Comparison of ENCODE assay signal across 18 cellular contexts in the genomic region with DNA sequence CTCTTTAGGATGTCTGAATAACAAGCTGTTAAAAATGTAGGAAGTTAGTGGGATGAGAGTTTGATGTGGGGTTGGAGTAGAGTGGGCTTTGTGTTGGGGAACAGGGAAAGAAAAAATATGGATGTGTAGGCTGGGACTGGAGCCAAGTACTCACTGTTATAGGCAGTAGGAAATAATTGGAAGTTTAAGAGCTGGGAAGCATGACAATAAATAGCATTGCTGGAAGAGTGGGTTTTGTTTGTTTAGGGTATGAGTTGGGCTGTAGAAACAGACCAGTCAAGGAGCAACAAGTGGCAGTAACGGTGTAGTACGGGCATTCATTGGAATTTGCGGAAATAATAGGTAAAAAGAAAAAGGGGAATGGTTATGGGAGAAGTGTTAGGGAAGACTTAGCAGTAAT.
DNase-seq lines count a peak whose midpoint lies in the region; FAIRE-seq and TF ChIP-seq lines count a peak whose summit lies in the region.
"Had no signal": no experiment of that assay in that cellular context is flagged by ENCODE, and none has a peak within 500 bp of the region (broad histone marks: within the 10 kb centered on the region; RNA-seq: fewer than 3 reads in every experiment).

No MANE protein-coding gene starts in this region.

- H3K27me3 Mint-ChIP-seq in activated naive CD8-positive, alpha-beta T cell = no peaks in the 10 kb centered on the region
- no peaks in the 10 kb centered on the region for H3K27me3 Mint-ChIP-seq in activated naive CD8-positive, alpha-beta T cell treated with anti-CD3 and anti-CD28 coated beads for 36 hours
- H3K27me3 Mint-ChIP-seq: activated CD4-positive, alpha-beta T cell treated with anti-CD3 and anti-CD28 coated beads, Interleukin-2, amount 10 ng/mL, durations not matched to agents 24 days and 14 days had no signal

- no peak overlapping the region for H3K4me3 Mint-ChIP-seq in activated naive CD8-positive, alpha-beta T cell
- no peak overlapping the region for H3K4me3 Mint-ChIP-seq in activated naive CD8-positive, alpha-beta T cell treated with anti-CD3 and anti-CD28 coated beads for 36 hours
- H3K4me3 Mint-ChIP-seq: activated CD4-positive, alpha-beta T cell treated with anti-CD3 and anti-CD28 coated beads, Interleukin-2, amount 10 ng/mL, durations not matched to agents 24 days and 14 days had no signal

- H4K91ac ChIP-seq in H1 (replicated peaks; ENCODE audit: insufficient read length, low read length) = no peak overlapping the region

- H3K9ac ChIP-seq in H1 (replicated peaks in 1 of 4; ENCODE audit: extremely low read depth in 1 of 4, low read depth in 3 of 4, low read length in 3 of 4) = no peak overlapping the region

- no peaks in the 10 kb centered on the region for H3K79me1 ChIP-seq in H1 (ENCODE audit: low read depth, low read length)

- 38% methylated on average over 3 of the region's 3 CpGs; no CpG with 5 or more reads in 1 of the 2 experiments for WGBS in H1 (ENCODE audit: extremely low coverage in 1 of 2, insufficient coverage in 1 of 2, insufficient read length in 1 of 2, insufficient replicate concordance in 2 of 2, low coverage in 1 of 2, low lambda C conversion rate in 2 of 2, missing lambda C conversion rate in 1 of 2), 2 experiments

- H2AK5ac ChIP-seq in H1 (ENCODE audit: low read depth, low read length) = no peak overlapping the region

- no peak overlapping the region for H3K18ac ChIP-seq in H1 (ENCODE audit: extremely low read depth, low read length)

- no peak overlapping the region for H3K14ac ChIP-seq in H1 (ENCODE audit: insufficient read length)

- no peak for TF ChIP-seq RAD21 in H1 (IDR thresholded peaks at IDR 0.05 in 1 of 2, conservative IDR thresholded peaks at IDR 0.05 in 1 of 2; ENCODE audit: low read depth in 2 of 2, low read length in 2 of 2)

- H3K36me3 Mint-ChIP-seq in activated naive CD8-positive, alpha-beta T cell = no peaks in the 10 kb centered on the region
- peaks cover 6% of the 10 kb centered on the region for H3K36me3 Mint-ChIP-seq in activated naive CD8-positive, alpha-beta T cell treated with anti-CD3 and anti-CD28 coated beads for 36 hours

- H2BK120ac ChIP-seq in H1 (replicated peaks; ENCODE audit: low read depth, low read length) = no peak overlapping the region

- CTCF ChIA-PET in H1 (lab: Charles Lee; ENCODE audit: partially characterized antibody) = no interaction called here

- H2BK15ac ChIP-seq in H1 (ENCODE audit: low read length) = no peak overlapping the region

- H3K27ac Mint-ChIP-seq in activated naive CD8-positive, alpha-beta T cell = peak overlapping the region; percentile 31
- no peak overlapping the region for H3K27ac Mint-ChIP-seq in activated naive CD8-positive, alpha-beta T cell treated with anti-CD3 and anti-CD28 coated beads for 36 hours
- H3K27ac Mint-ChIP-seq: activated CD4-positive, alpha-beta T cell treated with anti-CD3 and anti-CD28 coated beads, Interleukin-2, amount 10 ng/mL, durations not matched to agents 24 days and 14 days had no signal

- POLR2A ChIA-PET in H1 (lab: Charles Lee; ENCODE audit: partially characterized antibody) = no interaction called here

- intact Hi-C loops in posterior vena cava (cut with DNase I) = no loop called here

- 0 out of 7 replicates have a peak, but pooled peaks cover 0 to 1% (median 0%) of the 10 kb centered on the region in 4 experiments for H3K4me1 ChIP-seq in H1 (replicated peaks in 1 of 4; ENCODE audit: control insufficient read depth in 3 of 4, insufficient read depth in 4 of 4, low read length in 3 of 4)
- H3K4me1 ChIP-seq: foreskin keratinocyte had no signal

- H3K9me3 Mint-ChIP-seq in activated naive CD8-positive, alpha-beta T cell (ENCODE audit: low read depth) = no peaks in the 10 kb centered on the region
- H3K9me3 Mint-ChIP-seq in activated naive CD8-positive, alpha-beta T cell treated with anti-CD3 and anti-CD28 coated beads for 36 hours = no peaks in the 10 kb centered on the region
- H3K9me3 Mint-ChIP-seq: activated CD4-positive, alpha-beta T cell treated with anti-CD3 and anti-CD28 coated beads, Interleukin-2, amount 10 ng/mL, durations not matched to agents 24 days and 14 days had no signal

- H4K20me1 ChIP-seq in H1 (replicated peaks in 1 of 2; ENCODE audit: control insufficient read depth in 1 of 2, insufficient read depth in 2 of 2, low read length in 2 of 2) = peaks cover 0 to 10% of the 10 kb centered on the region in 2 experiments

- H3K4me2 ChIP-seq in H1 (ENCODE audit: insufficient read depth in 1 of 2, low read depth in 2 of 2, low read length in 2 of 2) = peak overlapping the region; percentile 56 to 74; a peak in 3 of 4 replicates

- no peak for DNase-seq in activated naive CD8-positive, alpha-beta T cell treated with anti-CD3 and anti-CD28 coated beads for 36 hours
- DNase-seq in NCI-H1105 treated with DMSO at 0.1 percent for 48 hours (lab: John Stamatoyannopoulos, UW) (peak; percentile 79), H1 (ENCODE audit: low read depth in 1 of 2, low spot score in 2 of 2) (no peak), renal cortical epithelial cell (ENCODE audit: low read depth) (peak; percentile 37), posterior vena cava (ENCODE audit: low spot score) (no peak), SW480 (ENCODE audit: low spot score) (no peak), LoVo (ENCODE audit: low spot score) (no peak)
- DNase-seq: activated CD4-positive, alpha-beta T cell treated with anti-CD3 and anti-CD28 coated beads, Interleukin-2, amount 10 ng/mL, durations not matched to agents 24 days and 14 days; AML-193; body of pancreas; effector CD4-positive, alpha-beta T cell; foreskin keratinocyte; midbrain; MM.1S; psoas muscle; tibial artery had no signal

- no peak overlapping the region for H2AFZ ChIP-seq in H1 (ENCODE audit: low read length)

- H2BK12ac ChIP-seq in H1 (ENCODE audit: low read depth, low read length) = no peak overlapping the region

- no peak overlapping the region for H4K8ac ChIP-seq in H1 (ENCODE audit: extremely low read depth, insufficient read depth, low read length)

- H3K4ac ChIP-seq in H1 (replicated peaks; ENCODE audit: insufficient read length, low read depth, low read length) = no peak overlapping the region

- no peak for TF ChIP-seq EP300 in H1 (IDR thresholded peaks at IDR 0.05; ENCODE audit: borderline replicate concordance in 1 of 2, low read depth in 2 of 2, low read length in 2 of 2)

- no peak overlapping the region for H2BK5ac ChIP-seq in H1 (ENCODE audit: low read depth, low read length)

- no peak overlapping the region for H3K23ac ChIP-seq in H1 (ENCODE audit: insufficient read length)

- H3K9me3 ChIP-seq in H1 (ENCODE audit: insufficient read depth in 2 of 2, low read depth in 1 of 2, low read length in 1 of 2) = no peaks in the 10 kb centered on the region
- H3K9me3 ChIP-seq: body of pancreas, psoas muscle, tibial artery had no signal

- no peak for TF ChIP-seq CTCF in H1 (IDR thresholded peaks at IDR 0.05; ENCODE audit: control extremely low read depth in 1 of 3, insufficient read depth in 1 of 3, low read depth in 1 of 3, low read length in 3 of 3)

- no peaks in the 10 kb centered on the region for H3K27me3 ChIP-seq in H1 (replicated peaks in 1 of 4; ENCODE audit: control insufficient read depth in 3 of 4, extremely low read depth in 1 of 4, insufficient read depth in 3 of 4, low read length in 3 of 4)
- H3K27me3 ChIP-seq: body of pancreas, foreskin keratinocyte, tibial artery had no signal

- H3K23me2 ChIP-seq in H1 (ENCODE audit: low read depth, low read length) = peaks cover 2% of the 10 kb centered on the region; the same call in 1 of the 2 replicates

- FAIRE-seq in H1 (lab: Jason Lieb, UNC) = no peak
- FAIRE-seq: GM12878 had no signal

- H3K27ac ChIP-seq in H1 (ENCODE audit: low read depth, low read length) = no peak overlapping the region
- H3K27ac ChIP-seq: body of pancreas, foreskin keratinocyte, psoas muscle, tibial artery had no signal

- H4K5ac ChIP-seq in H1 (ENCODE audit: insufficient read length, low read depth, low read length) = no peak overlapping the region

- no peak overlapping the region for H3K56ac ChIP-seq in H1 (replicated peaks; ENCODE audit: insufficient read length, low read depth, low read length)

- H2BK20ac ChIP-seq in H1 (ENCODE audit: low read length) = no peak overlapping the region

- peak overlapping the region in 2 of 4 experiments; percentile 16 to 48; a peak in 3 of 8 replicates for H3K4me3 ChIP-seq in H1 (ENCODE audit: extremely low read depth in 1 of 4, insufficient read depth in 2 of 4, low read depth in 3 of 4, low read length in 4 of 4)
- H3K4me3 ChIP-seq: body of pancreas, GM12878, psoas muscle, tibial artery had no signal

- H3K4me1 Mint-ChIP-seq in activated naive CD8-positive, alpha-beta T cell (ENCODE audit: low read depth) = peaks cover 64% of the 10 kb centered on the region
- H3K4me1 Mint-ChIP-seq in activated naive CD8-positive, alpha-beta T cell treated with anti-CD3 and anti-CD28 coated beads for 36 hours = peaks cover 37% of the 10 kb centered on the region

- peaks cover 26 to 95% of the 10 kb centered on the region in 2 experiments for H3K79me2 ChIP-seq in H1 (ENCODE audit: control insufficient read depth in 1 of 2, insufficient read depth in 2 of 2, low read length in 2 of 2)

- TF ChIP-seq POLR2A in H1 (IDR thresholded peaks at IDR 0.05; ENCODE audit: control extremely low read depth in 1 of 2, low read depth in 2 of 2, low read length in 2 of 2) = no peak; a peak in 1 of 3 replicates

- H3K36me3 ChIP-seq in H1 (ENCODE audit: control insufficient read depth in 2 of 4, insufficient read depth in 4 of 4, low read length in 3 of 4) = no peaks in the 10 kb centered on the region
- H3K36me3 ChIP-seq: tibial artery had no signal

TF ChIP-seq in H1, 55 proteins besides CTCF, POLR2A, EP300 and RAD21 (continues in another document):
- TF ChIP-seq TBP (IDR thresholded peaks at IDR 0.05; ENCODE audit: low read depth, low read length) (no peak), JUND (IDR thresholded peaks at IDR 0.05; ENCODE audit: low read length) (no peak), EGR1 (IDR thresholded peaks at IDR 0.05; ENCODE audit: borderline replicate concordance, low read depth, low read length) (no peak), HDAC6 (IDR thresholded peaks at IDR 0.05; ENCODE audit: low read depth, low read length) (no peak), SUZ12 (IDR thresholded peaks at IDR 0.05; ENCODE audit: low read length) (no peak), FOSL1 (IDR thresholded peaks at IDR 0.05; ENCODE audit: insufficient read depth, low read depth, low read length) (no peak), GABPA (IDR thresholded peaks at IDR 0.05; ENCODE audit: borderline replicate concordance, insufficient read depth, low read length) (no peak), CREB1 (IDR thresholded peaks at IDR 0.05) (no peak), TEAD4 (IDR thresholded peaks at IDR 0.05; ENCODE audit: low read depth, low read length) (no peak), RFX5 (IDR thresholded peaks at IDR 0.05; ENCODE audit: borderline replicate concordance, low read depth, low read length) (no peak)

Comparison
In these comparisons a context has a peak if more than half of its experiments do, and no peak if none do; other contexts are left out.
1. DNase-seq: peak in NCI-H1105 treated with DMSO at 0.1 percent for 48 hours (single experiment) and renal cortical epithelial cell (single experiment); none in activated naive CD8-positive, alpha-beta T cell treated with anti-CD3 and anti-CD28 coated beads for 36 hours (single experiment), H1 (0 of 2), posterior vena cava (single experiment), SW480 (single experiment) and LoVo (single experiment).